7 cellular contexts compared by ENCODE assay signal in genomic region chr22:43151251-43152000, GRCh38. TPM values are rescaled to one million over a fixed set of nuclear protein-coding genes. Genes with fewer than 3 reads are reported as not detected.
A peak's percentile ranks its signal among the peaks of the same experiment; 100 is the strongest.
DNase-seq lines count a peak whose midpoint lies in the region; ATAC-seq and TF ChIP-seq lines count a peak whose summit lies in the region.

Gene TSPO (plus strand): TSS chr22:43151559. CDS start chr22:43159239, 7,680 bp downstream.

- no peak for ATAC-seq in GM18907 (IDR thresholded peaks at IDR 0.05; ENCODE audit: unreplicated experiment)

- peak; percentile 84 for DNase-seq in GM13976 (ENCODE audit: low spot score)
- peak; percentile 34 for DNase-seq in NCI-H460 (ENCODE audit: extremely low read depth, low read depth)
- peak; percentile 58 for DNase-seq in activated T-cell treated with anti-CD3 and anti-CD28 coated beads for 48 hours (ENCODE audit: low read depth)
- no peak for DNase-seq in epithelial cell of prostate (ENCODE audit: low read depth, low spot score)
- peak; percentile 3 for DNase-seq in middle frontal gyrus (ENCODE audit: extremely low spot score, low spot score)
- peak; percentile 31 to 46 for DNase-seq in stimulated activated CD8-positive, alpha-beta memory T cell treated with anti-CD3 and anti-CD28 coated beads, Interleukin-2, amount 100 ng/mL, for 1 hour (ENCODE audit: low read depth in 2 of 2)

- peak within 1 kb of the TSS; percentile 90 for H3K27ac ChIP-seq in epithelial cell of prostate

- no peak for TF ChIP-seq CTCF in GM13976 (IDR thresholded peaks at IDR 0.05; ENCODE audit: borderline replicate concordance, control extremely low read depth, extremely low read depth, insufficient read depth, missing control alignments)

- in situ Hi-C loops in GM13976 (cut with MboI; ENCODE audit: low sequenced_read_pairs, unreplicated experiment): no loop called here

RNA-seq across cellular contexts. Expression of gene TSPO, which starts in this region (rescaled TPM):
- total RNA-seq in NCI-H460 (2014; rRNA removed; shearing (Covaris generic)): 146 and 183 TPM in 2 replicates
- polyA plus RNA-seq in NCI-H460 (2014; cell fraction: nucleus; rRNA removed): 516 and 653 TPM in 2 replicates
